Comparison of ENCODE assay signal across 38 cellular contexts in the genomic region with DNA sequence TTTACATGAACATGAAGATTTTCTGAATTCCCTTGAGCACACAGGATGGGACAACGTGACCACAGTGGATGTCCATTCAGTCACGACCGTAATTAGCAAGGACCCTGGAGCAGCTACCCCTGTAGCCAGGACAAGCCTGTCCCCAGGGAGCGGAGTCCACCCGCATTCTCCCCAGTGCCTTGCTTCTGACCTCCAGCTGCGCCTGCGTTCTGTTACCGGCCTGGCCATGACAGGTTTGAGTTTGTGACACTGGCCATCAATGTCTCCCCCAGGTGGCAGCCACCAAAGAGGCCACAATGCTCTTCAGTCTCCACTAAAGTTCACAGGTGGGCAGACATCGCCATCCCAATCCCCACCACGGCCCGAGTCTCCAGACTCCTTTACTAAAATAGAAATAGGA.
"Had no signal": no experiment of that assay in that cellular context is flagged by ENCODE, and none has a peak within 500 bp of the region (broad histone marks: within the 10 kb centered on the region; RNA-seq: fewer than 3 reads in every experiment).

No MANE protein-coding gene starts in this region.

- H3K4me1 Mint-ChIP-seq: activated CD4-positive, alpha-beta memory T cell treated with anti-CD3 and anti-CD28 coated beads, Interleukin-2, amount 10 ng/mL, durations not matched to agents 7 days and 5 days; activated CD4-positive, alpha-beta T cell treated with anti-CD3 and anti-CD28 coated beads for 36 hours; activated CD4-positive, alpha-beta T cell treated with anti-CD3 and anti-CD28 coated beads, Interleukin-2, amount 10 ng/mL, durations not matched to agents 7 days and 5 days; activated CD8-positive, alpha-beta memory T cell treated with anti-CD3 and anti-CD28 coated beads, Interleukin-2, amount 10 ng/mL, durations not matched to agents 7 days and 5 days; activated naive CD8-positive, alpha-beta T cell treated with anti-CD3 and anti-CD28 coated beads for 36 hours; activated T-helper 17 cell treated with anti-CD3 and anti-CD28 coated beads, Interleukin-2, amount 50 U/mL, for 72 hours had no signal

- H3K9me3 ChIP-seq: adrenal gland, body of pancreas had no signal

- H3K27ac Mint-ChIP-seq: activated CD4-positive, alpha-beta memory T cell treated with anti-CD3 and anti-CD28 coated beads, Interleukin-2, amount 10 ng/mL, durations not matched to agents 7 days and 5 days; activated CD4-positive, alpha-beta T cell treated with anti-CD3 and anti-CD28 coated beads for 36 hours; activated CD4-positive, alpha-beta T cell treated with anti-CD3 and anti-CD28 coated beads, Interleukin-2, amount 10 ng/mL, durations not matched to agents 7 days and 5 days; activated CD8-positive, alpha-beta memory T cell treated with anti-CD3 and anti-CD28 coated beads, Interleukin-2, amount 10 ng/mL, durations not matched to agents 7 days and 5 days; activated CD8-positive, alpha-beta T cell treated with anti-CD3 and anti-CD28 coated beads, Interleukin-2, amount 10 ng/mL, durations not matched to agents 7 days and 5 days; activated naive CD4-positive, alpha-beta T cell treated with anti-CD3 and anti-CD28 coated beads for 36 hours; activated naive CD4-positive, alpha-beta T cell treated with anti-CD3 and anti-CD28 coated beads, Interleukin-2, amount 50 U/mL, for 72 hours; activated naive CD8-positive, alpha-beta T cell treated with anti-CD3 and anti-CD28 coated beads for 36 hours; activated T-cell treated with anti-CD3 and anti-CD28 coated beads, Interleukin-2, amount 50 U/mL, for 24 hours; activated T-helper 17 cell treated with anti-CD3 and anti-CD28 coated beads, Interleukin-2, amount 50 U/mL, for 72 hours; T-helper 1 cell treated with Interleukin-12 subunit alpha and Interleukin-12 subunit beta and Interleukin-4 antibody, amounts not matched to agents 30 μg/mL and 1 μg/mL, for 36 hours; T-helper 2 cell treated with Interferon-gamma antibody and Interleukin-4, amounts not matched to agents 5 μg/mL and 100 μg/mL, for 36 hours; WTC11 had no signal

- DNase-seq: activated CD4-positive, alpha-beta memory T cell treated with anti-CD3 and anti-CD28 coated beads, Interleukin-2, amount 10 ng/mL, durations not matched to agents 7 days and 5 days; activated CD4-positive, alpha-beta T cell treated with anti-CD3 and anti-CD28 coated beads for 1 hour; activated CD4-positive, alpha-beta T cell treated with anti-CD3 and anti-CD28 coated beads for 36 hours; activated CD4-positive, alpha-beta T cell treated with anti-CD3 and anti-CD28 coated beads for 48 hours; activated CD4-positive, alpha-beta T cell treated with anti-CD3 and anti-CD28 coated beads, Interleukin-2, amount 10 ng/mL, durations not matched to agents 7 days and 5 days; activated CD4-positive, alpha-beta T cell treated with anti-CD3 and anti-CD28 coated beads, Interleukin-2, amount 50 U/mL, for 48 hours; activated CD4-positive, CD25-positive, alpha-beta regulatory T cell; activated CD8-positive, alpha-beta memory T cell treated with anti-CD3 and anti-CD28 coated beads for 24 hours; activated CD8-positive, alpha-beta memory T cell treated with anti-CD3 and anti-CD28 coated beads, Interleukin-2, amount 10 ng/mL, durations not matched to agents 7 days and 5 days; activated CD8-positive, alpha-beta memory T cell treated with anti-CD3 and anti-CD28 coated beads, Interleukin-2, amount 50 U/mL, for 48 hours; activated CD8-positive, alpha-beta T cell treated with anti-CD3 and anti-CD28 coated beads, Interleukin-2, amount 10 ng/mL, durations not matched to agents 7 days and 5 days; activated effector memory CD4-positive, alpha-beta T cell treated with anti-CD3 and anti-CD28 coated beads, Interleukin-2, amount 50 U/mL, for 16 hours; activated gamma-delta T cell treated with Interleukin-2 at 50 U/mL for 16 hours; activated naive CD4-positive, alpha-beta T cell; activated naive CD4-positive, alpha-beta T cell treated with anti-CD3 and anti-CD28 coated beads for 36 hours; activated naive CD4-positive, alpha-beta T cell treated with anti-CD3 and anti-CD28 coated beads, Interleukin-2, amount 50 U/mL, for 16 hours; activated naive CD8-positive, alpha-beta T cell treated with anti-CD3 and anti-CD28 coated beads for 36 hours; activated T-cell treated with anti-CD3 and anti-CD28 coated beads, Interleukin-2, amount 50 U/mL, for 24 hours; activated T-cell treated with anti-CD3 and anti-CD28 coated beads, Interleukin-2, amount 50 U/mL, for 48 hours; adrenal gland; amniotic stem cell; aorta; body of pancreas; brain microvascular endothelial cell; central memory CD4-positive, alpha-beta T cell; T-helper 1 cell; T-helper 2 cell; T-helper 9 cell had no signal

- H3K4me3 Mint-ChIP-seq: activated CD4-positive, alpha-beta memory T cell treated with anti-CD3 and anti-CD28 coated beads, Interleukin-2, amount 10 ng/mL, durations not matched to agents 7 days and 5 days; activated CD4-positive, alpha-beta T cell treated with anti-CD3 and anti-CD28 coated beads for 36 hours; activated CD4-positive, alpha-beta T cell treated with anti-CD3 and anti-CD28 coated beads, Interleukin-2, amount 10 ng/mL, durations not matched to agents 7 days and 5 days; activated CD8-positive, alpha-beta memory T cell treated with anti-CD3 and anti-CD28 coated beads, Interleukin-2, amount 10 ng/mL, durations not matched to agents 7 days and 5 days; activated CD8-positive, alpha-beta T cell treated with anti-CD3 and anti-CD28 coated beads, Interleukin-2, amount 10 ng/mL, durations not matched to agents 7 days and 5 days; activated naive CD4-positive, alpha-beta T cell treated with anti-CD3 and anti-CD28 coated beads for 36 hours; activated naive CD8-positive, alpha-beta T cell treated with anti-CD3 and anti-CD28 coated beads for 36 hours; activated T-cell treated with anti-CD3 and anti-CD28 coated beads, Interleukin-2, amount 50 U/mL, for 24 hours; activated T-helper 17 cell treated with anti-CD3 and anti-CD28 coated beads, Interleukin-2, amount 50 U/mL, for 72 hours; T-helper 1 cell treated with Interleukin-12 subunit alpha and Interleukin-12 subunit beta and Interleukin-4 antibody, amounts not matched to agents 30 μg/mL and 1 μg/mL, for 36 hours; T-helper 2 cell treated with Interferon-gamma antibody and Interleukin-4, amounts not matched to agents 5 μg/mL and 100 μg/mL, for 36 hours; WTC11 had no signal

- H3K27me3 ChIP-seq: adrenal gland, body of pancreas, brain microvascular endothelial cell, breast epithelium had no signal

- FAIRE-seq: astrocyte, TTC549 had no signal

- H3K27ac ChIP-seq: adrenal gland, body of pancreas, brain microvascular endothelial cell, breast epithelium, VCaP had no signal

- H3K36me3 ChIP-seq: adrenal gland, brain microvascular endothelial cell, breast epithelium had no signal

- H3K4me3 ChIP-seq: adrenal gland, body of pancreas, breast epithelium had no signal

- H3K36me3 Mint-ChIP-seq: activated CD8-positive, alpha-beta memory T cell treated with anti-CD3 and anti-CD28 coated beads, Interleukin-2, amount 10 ng/mL, durations not matched to agents 7 days and 5 days; activated naive CD8-positive, alpha-beta T cell treated with anti-CD3 and anti-CD28 coated beads for 36 hours had no signal

- H3K4me1 ChIP-seq: adrenal gland, body of pancreas, breast epithelium had no signal

- ATAC-seq: activated CD4-positive, alpha-beta T cell treated with anti-CD3 and anti-CD28 coated beads for 36 hours; activated CD4-positive, CD25-positive, alpha-beta regulatory T cell treated with anti-CD3 and anti-CD28 coated beads, Interleukin-2, amount 50 U/mL, for 24 hours; activated CD8-positive, alpha-beta memory T cell treated with anti-CD3 and anti-CD28 coated beads, Interleukin-2, amount 10 ng/mL, durations not matched to agents 7 days and 5 days; activated CD8-positive, alpha-beta T cell treated with anti-CD3 and anti-CD28 coated beads, Interleukin-2, amount 10 ng/mL, durations not matched to agents 7 days and 5 days; activated naive CD4-positive, alpha-beta T cell treated with anti-CD3 and anti-CD28 coated beads, Interleukin-2, amount 50 U/mL, for 72 hours; activated T-helper 17 cell treated with anti-CD3 and anti-CD28 coated beads, Interleukin-2, amount 50 U/mL, for 72 hours; body of pancreas; WTC11 had no signal

- H3K9me3 Mint-ChIP-seq: activated naive CD4-positive, alpha-beta T cell treated with anti-CD3 and anti-CD28 coated beads for 36 hours had no signal
